Comparison of ENCODE assay signal across 16 cellular contexts in the genomic region with DNA sequence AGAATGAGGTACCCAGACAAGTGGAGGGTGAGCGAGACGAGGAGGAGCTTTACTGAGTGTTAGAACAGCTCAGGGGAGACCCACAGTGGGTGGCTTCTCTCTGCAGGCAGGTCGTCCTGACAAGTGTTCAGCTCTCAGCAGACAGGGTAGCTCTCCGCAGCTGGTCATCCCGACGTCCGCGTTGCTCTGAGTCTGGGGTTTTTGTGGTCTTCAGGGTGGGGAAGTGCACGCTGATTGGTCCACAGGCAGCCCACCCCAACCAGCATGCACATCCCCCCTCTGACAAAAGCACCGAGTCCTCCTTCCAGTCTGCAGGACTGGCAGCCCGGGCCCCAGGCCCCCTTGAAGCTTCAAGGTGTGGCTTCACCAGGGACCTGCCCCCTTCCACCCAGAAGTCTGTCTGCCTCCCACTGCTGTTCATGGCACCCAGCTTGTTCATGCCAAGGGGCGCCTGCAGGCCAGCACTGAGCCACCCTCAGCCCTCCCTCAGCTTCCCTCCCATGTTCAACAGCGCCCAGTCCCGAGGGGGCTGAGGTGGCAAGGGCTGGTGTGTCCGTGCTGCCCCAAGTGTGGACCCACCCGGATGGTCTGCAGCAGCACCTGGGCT. TPM values are rescaled to one million over a fixed set of nuclear protein-coding genes. Genes with fewer than 3 reads are reported as not detected.
A peak's percentile ranks its signal among the peaks of the same experiment; 100 is the strongest.
DNase-seq lines count a peak whose midpoint lies in the region; ATAC-seq and TF ChIP-seq lines count a peak whose summit lies in the region.
"Had no signal": no experiment of that assay in that cellular context is flagged by ENCODE, and none has a peak within 500 bp of the region (broad histone marks: within the 10 kb centered on the region; RNA-seq: fewer than 3 reads in every experiment).

No MANE protein-coding gene starts in this region.

- H3K36me3 Mint-ChIP-seq in activated T-cell treated with anti-CD3 and anti-CD28 coated beads, Interleukin-2, amount 50 U/mL, for 72 hours (ENCODE audit: insufficient read depth in 2 of 2): no peaks in the 10 kb centered on the region
- H3K36me3 Mint-ChIP-seq in endodermal cell (ENCODE audit: low read depth): no peaks in the 10 kb centered on the region
- H3K36me3 Mint-ChIP-seq in stimulated activated naive B cell treated with anti-CD40 and anti-IgM and Interleukin-4, amounts not matched to agents 10 μg/mL and 1 μg/mL and 100 μg/mL, for 72 hours: peaks cover 0 to 4% of the 10 kb centered on the region in 2 donors
- H3K36me3 Mint-ChIP-seq: CD4-positive, CD25-positive, alpha-beta regulatory T cell had no signal

- H3K27ac ChIP-seq in endodermal cell (ENCODE audit: low read depth, low read length): no peak overlapping the region
- H3K27ac ChIP-seq: colonic mucosa had no signal

- H3K4me1 ChIP-seq in endodermal cell (ENCODE audit: control insufficient read depth, insufficient read depth, low read length): no peaks in the 10 kb centered on the region
- H3K4me1 ChIP-seq: colonic mucosa had no signal

- peak; percentile 28 to 32 for ATAC-seq in activated T-cell treated with anti-CD3 and anti-CD28 coated beads, Interleukin-2, amount 50 U/mL, for 72 hours (replicated peaks in 1 of 2)
- peak; percentile 36 to 41 for ATAC-seq in stimulated activated naive B cell treated with anti-CD40 and anti-IgM and Interleukin-4, amounts not matched to agents 10 μg/mL and 1 μg/mL and 100 μg/mL, for 72 hours (replicated peaks)

- TF ChIP-seq POLR2A in NB4 (IDR thresholded peaks at IDR 0.05; ENCODE audit: extremely low read depth, insufficient read length): no peak

- no peak overlapping the region for H3K27ac Mint-ChIP-seq in activated T-cell treated with anti-CD3 and anti-CD28 coated beads, Interleukin-2, amount 50 U/mL, for 72 hours
- H3K27ac Mint-ChIP-seq in endodermal cell: peak overlapping the region; percentile 54
- H3K27ac Mint-ChIP-seq in stimulated activated naive B cell treated with anti-CD40 and anti-IgM and Interleukin-4, amounts not matched to agents 10 μg/mL and 1 μg/mL and 100 μg/mL, for 72 hours: no peak overlapping the region
- H3K27ac Mint-ChIP-seq: T-helper 1 cell treated with Interleukin-12 subunit alpha and Interleukin-12 subunit beta and Interleukin-4 antibody, amounts not matched to agents 30 μg/mL and 1 μg/mL, for 36 hours had no signal

- no peak for DNase-seq in activated T-cell treated with anti-CD3 and anti-CD28 coated beads, Interleukin-2, amount 50 U/mL, for 72 hours
- no peak for DNase-seq in activated T-cell treated with anti-CD3 and anti-CD28 coated beads for 4 hours
- peak; percentile 36 for DNase-seq in NB4 (ENCODE audit: low read depth)
- DNase-seq in endodermal cell: no peak
- no peak for DNase-seq in stimulated activated naive B cell treated with anti-CD40 and anti-IgM and Interleukin-4, amounts not matched to agents 10 μg/mL and 1 μg/mL and 100 μg/mL, for 72 hours
- DNase-seq in hypothalamus (lab: John Stamatoyannopoulos, UW): no peak
- DNase-seq in Kasumi-1 (lab: John Stamatoyannopoulos, UW): no peak
- no peak for DNase-seq in amniotic stem cell (lab: John Stamatoyannopoulos, UW)
- DNase-seq: activated gamma-delta T cell, NCI-H1436 treated with DMSO at 0.1 percent for 48 hours had no signal

- peaks cover 0 to 2% of the 10 kb centered on the region in 2 donors for H3K9me3 Mint-ChIP-seq in activated T-cell treated with anti-CD3 and anti-CD28 coated beads, Interleukin-2, amount 50 U/mL, for 72 hours
- no peaks in the 10 kb centered on the region for H3K9me3 Mint-ChIP-seq in endodermal cell
- H3K9me3 Mint-ChIP-seq in stimulated activated naive B cell treated with anti-CD40 and anti-IgM and Interleukin-4, amounts not matched to agents 10 μg/mL and 1 μg/mL and 100 μg/mL, for 72 hours: no peaks in the 10 kb centered on the region
- H3K9me3 Mint-ChIP-seq: CD4-positive, CD25-positive, alpha-beta regulatory T cell; T-helper 1 cell treated with Interleukin-12 subunit alpha and Interleukin-12 subunit beta and Interleukin-4 antibody, amounts not matched to agents 30 μg/mL and 1 μg/mL, for 36 hours had no signal

- peak overlapping the region in 1 of 2 donors; percentile 78 for H3K4me3 Mint-ChIP-seq in activated T-cell treated with anti-CD3 and anti-CD28 coated beads, Interleukin-2, amount 50 U/mL, for 72 hours
- no peak overlapping the region for H3K4me3 Mint-ChIP-seq in endodermal cell
- peak overlapping the region; percentile 75 to 80 for H3K4me3 Mint-ChIP-seq in stimulated activated naive B cell treated with anti-CD40 and anti-IgM and Interleukin-4, amounts not matched to agents 10 μg/mL and 1 μg/mL and 100 μg/mL, for 72 hours
- H3K4me3 Mint-ChIP-seq: CD4-positive, CD25-positive, alpha-beta regulatory T cell had no signal

- no peaks in the 10 kb centered on the region for H3K27me3 Mint-ChIP-seq in activated T-cell treated with anti-CD3 and anti-CD28 coated beads, Interleukin-2, amount 50 U/mL, for 72 hours (ENCODE audit: low read depth)
- no peaks in the 10 kb centered on the region for H3K27me3 Mint-ChIP-seq in endodermal cell (ENCODE audit: insufficient read depth)
- H3K27me3 Mint-ChIP-seq in stimulated activated naive B cell treated with anti-CD40 and anti-IgM and Interleukin-4, amounts not matched to agents 10 μg/mL and 1 μg/mL and 100 μg/mL, for 72 hours: peaks cover 3 to 10% of the 10 kb centered on the region in 2 donors
- H3K27me3 Mint-ChIP-seq: CD4-positive, CD25-positive, alpha-beta regulatory T cell had no signal

- 81 to 84% methylated on average over 7 to 16 of the region's 16 CpGs for WGBS in endodermal cell (ENCODE audit: insufficient coverage in 1 of 2, insufficient read length in 1 of 2), 2 experiments

- H3K36me3 ChIP-seq in endodermal cell (ENCODE audit: control insufficient read depth, insufficient read depth, low read length): no peaks in the 10 kb centered on the region
- H3K36me3 ChIP-seq: colonic mucosa, gastrocnemius medialis, thyroid gland had no signal

- H3K4me3 ChIP-seq in NB4 (ENCODE audit: low read depth, low read length) (no peak overlapping the region), endodermal cell (ENCODE audit: low read length) (no peak overlapping the region)
- H3K4me3 ChIP-seq: colonic mucosa, gastrocnemius medialis, skin epidermis, thyroid gland had no signal

- TF ChIP-seq CTCF in NB4 (IDR thresholded peaks at IDR 0.05; ENCODE audit: low read depth, low read length) (no peak), endodermal cell (conservative IDR thresholded peaks at IDR 0.05) (no peak)

- peaks cover 8% of the 10 kb centered on the region for H3K4me1 Mint-ChIP-seq in activated T-cell treated with anti-CD3 and anti-CD28 coated beads, Interleukin-2, amount 50 U/mL, for 72 hours (ENCODE audit: low read depth)
- peaks cover 9% of the 10 kb centered on the region for H3K4me1 Mint-ChIP-seq in endodermal cell
- H3K4me1 Mint-ChIP-seq in stimulated activated naive B cell treated with anti-CD40 and anti-IgM and Interleukin-4, amounts not matched to agents 10 μg/mL and 1 μg/mL and 100 μg/mL, for 72 hours: peaks cover 5 to 13% of the 10 kb centered on the region in 2 donors

- H3K27me3 ChIP-seq in endodermal cell (ENCODE audit: control insufficient read depth, insufficient read depth, low read length, poor library complexity, severe bottlenecking): no peaks in the 10 kb centered on the region
- H3K27me3 ChIP-seq: colonic mucosa, gastrocnemius medialis, thyroid gland had no signal

- no peak overlapping the region for H3K9ac ChIP-seq in endodermal cell (ENCODE audit: extremely low read depth, low read length, poor library complexity, severe bottlenecking)

- H3K9me3 ChIP-seq in endodermal cell (ENCODE audit: control insufficient read depth, low read length): no peaks in the 10 kb centered on the region
- H3K9me3 ChIP-seq: colonic mucosa, gastrocnemius medialis, thyroid gland had no signal

RNA-seq across cellular contexts. Expression of a gene that starts 19.9 kb away (rescaled TPM):
- 10 to 100 TPM; 51.1 to 52.3 TPM for total RNA-seq in activated T-cell treated with anti-CD3 and anti-CD28 coated beads, Interleukin-2, amount 50 U/mL, for 72 hours
- 10 to 100 TPM; 75.3 to 79.1 TPM for total RNA-seq in endodermal cell
- polyA plus RNA-seq in endodermal cell (2013, experiment 1 of 2): 79.0 TPM
- 79.4 TPM for polyA plus RNA-seq in endodermal cell (2013, experiment 2 of 2)

RNA-seq across cellular contexts. Expression of a gene that starts 30.4 kb away (rescaled TPM):
- total RNA-seq in activated T-cell treated with anti-CD3 and anti-CD28 coated beads, Interleukin-2, amount 50 U/mL, for 72 hours: 1 to 10 TPM; 2.5 to 3.1 TPM
- total RNA-seq in endodermal cell: 1 to 10 TPM; 1.2 to 4.6 TPM
- 7.2 TPM for polyA plus RNA-seq in endodermal cell (2013, experiment 1 of 2)
- 5.1 TPM for polyA plus RNA-seq in endodermal cell (2013, experiment 2 of 2)

RNA-seq across cellular contexts. Expression of a gene that starts 48.4 kb away (rescaled TPM):
- 10 to 100 TPM; 39.6 to 47.8 TPM for total RNA-seq in activated T-cell treated with anti-CD3 and anti-CD28 coated beads, Interleukin-2, amount 50 U/mL, for 72 hours
- 10 to 100 TPM; 34.5 to 40.0 TPM for total RNA-seq in endodermal cell
- polyA plus RNA-seq in endodermal cell (2013, experiment 1 of 2): 32.5 TPM
- 33.8 TPM for polyA plus RNA-seq in endodermal cell (2013, experiment 2 of 2)
